Comparison of ENCODE assay signal across 1 cellular context in the genomic region with DNA sequence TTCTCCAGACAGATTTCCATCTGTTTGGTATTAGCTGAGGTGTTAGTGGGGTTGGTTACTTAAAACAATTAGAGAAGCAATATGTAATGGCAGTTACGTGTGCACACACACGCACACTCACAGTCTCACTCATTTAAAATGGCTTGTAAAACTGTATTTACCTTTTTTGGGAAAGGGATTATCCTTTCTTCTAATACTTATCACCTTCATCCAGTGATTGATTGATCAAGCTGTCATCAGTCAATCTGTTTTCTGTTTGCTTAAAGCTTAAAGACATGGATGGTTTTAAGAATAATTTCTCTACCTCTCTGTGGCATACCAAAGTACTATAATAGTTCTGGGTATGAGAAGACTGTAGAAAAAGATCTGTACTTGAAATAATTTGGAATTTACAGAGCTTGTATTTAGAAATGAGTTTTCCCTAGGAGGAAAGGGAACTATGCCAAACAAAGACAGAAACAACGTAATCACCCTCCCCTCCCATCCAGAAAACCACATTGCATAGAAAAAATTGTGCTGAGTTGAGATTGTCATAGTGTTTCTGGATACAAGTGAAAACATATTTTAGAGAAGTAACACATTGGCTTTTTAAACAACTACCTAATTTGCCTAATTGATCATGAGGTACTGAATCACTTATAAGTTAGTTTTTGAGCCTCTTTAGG.
TF ChIP-seq lines count a peak whose summit lies in the region.

No MANE protein-coding gene starts in this region.

TF ChIP-seq in HEK293, 187 proteins besides CTCF, POLR2A, EP300 and RAD21 (continued from another document):
- no peak for TF ChIP-seq ZNF362 (tag by site-specific recombination; IDR thresholded peaks at IDR 0.05)
- TF ChIP-seq ZNF654 (tag by site-specific recombination; IDR thresholded peaks at IDR 0.05; ENCODE audit: low read depth), result no peak
- no peak for TF ChIP-seq ZNF24 (tag by site-specific recombination; IDR thresholded peaks at IDR 0.05)
